Comparison of ENCODE assay signal across 11 cellular contexts in genomic region chr5:56211298-56211865, GRCh38. TPM values are rescaled to one million over a fixed set of nuclear protein-coding genes. Genes with fewer than 3 reads are reported as not detected.
DNase-seq lines count a peak whose midpoint lies in the region; ATAC-seq, FAIRE-seq and TF ChIP-seq lines count a peak whose summit lies in the region.
"Had no signal": no experiment of that assay in that cellular context is flagged by ENCODE, and none has a peak within 500 bp of the region (broad histone marks: within the 10 kb centered on the region; RNA-seq: fewer than 3 reads in every experiment).

No MANE protein-coding gene starts in this region.

- peaks cover 0 to 2% of the 10 kb centered on the region in 2 donors for H3K36me3 Mint-ChIP-seq in CD14-positive monocyte

- no peak overlapping the region for H3K27ac Mint-ChIP-seq in CD14-positive monocyte
- H3K27ac Mint-ChIP-seq: T-helper 1 cell treated with Interleukin-12 subunit alpha and Interleukin-12 subunit beta and Interleukin-4 antibody, amounts not matched to agents 30 μg/mL and 1 μg/mL, for 36 hours had no signal

- H3K4me3 Mint-ChIP-seq in CD14-positive monocyte = no peak overlapping the region
- H3K4me3 Mint-ChIP-seq: T-helper 1 cell treated with Interleukin-12 subunit alpha and Interleukin-12 subunit beta and Interleukin-4 antibody, amounts not matched to agents 30 μg/mL and 1 μg/mL, for 36 hours had no signal

- H3K36me3 ChIP-seq in right lobe of liver = no peaks in the 10 kb centered on the region
- H3K36me3 ChIP-seq: BE2C had no signal

- FAIRE-seq in HTR-8/SVneo (lab: Jason Lieb, UNC) = peak; percentile 94

- H3K4me1 Mint-ChIP-seq in CD14-positive monocyte = peaks cover 7% of the 10 kb centered on the region

- H3K4me3 ChIP-seq in cardiac fibroblast (replicated peaks in 1 of 2; ENCODE audit: low read depth in 2 of 2, low read length in 2 of 2) (no peak overlapping the region), right lobe of liver (no peak overlapping the region)

- peaks cover 12 to 20% (median 13%) of the 10 kb centered on the region in 7 donors for H3K9me3 Mint-ChIP-seq in CD14-positive monocyte

- no peak for TF ChIP-seq POLR2A in right lobe of liver (IDR thresholded peaks at IDR 0.05)

- peak overlapping the region in 2 of 3 donors; percentile 13 to 64 for H3K27ac ChIP-seq in right lobe of liver

- intact Hi-C loops in right lobe of liver (cut with DNase I) (no loop called here), CD14-positive monocyte (cut with micrococcal nuclease) (no loop called here)

- H3K27me3 Mint-ChIP-seq in CD14-positive monocyte (ENCODE audit: low read depth in 3 of 3) = peaks cover 0 to 2% (median 2%) of the 10 kb centered on the region in 3 donors

- TF ChIP-seq CTCF in cardiac fibroblast (IDR thresholded peaks at IDR 0.05; ENCODE audit: low read depth, low read length) (no peak), right lobe of liver (IDR thresholded peaks at IDR 0.05) (no peak), CD14-positive monocyte (IDR thresholded peaks at IDR 0.05) (no peak)

- WGBS in right lobe of liver (ENCODE audit: insufficient coverage, low coverage, low lambda C conversion rate, missing lambda C conversion rate) = 17% methylated on average over 1 of the region's 2 CpGs

- H3K27me3 ChIP-seq in right lobe of liver = no peaks in the 10 kb centered on the region
- H3K27me3 ChIP-seq: BE2C had no signal

- peak; percentile 94 to 98 (median 96) for ATAC-seq in right lobe of liver
- ATAC-seq in HG02642 (IDR thresholded peaks at IDR 0.05; ENCODE audit: poor library complexity, unreplicated experiment) = no peak

- H3K9me3 ChIP-seq in right lobe of liver = no peaks in the 10 kb centered on the region
- H3K9me3 ChIP-seq: BE2C had no signal

- peaks cover 0 to 7% (median 2%) of the 10 kb centered on the region in 4 donors for H3K4me1 ChIP-seq in right lobe of liver
- H3K4me1 ChIP-seq: BE2C had no signal

- DNase-seq in 8988T (peak; percentile 21), HTR-8/SVneo (ENCODE audit: insufficient read length, low spot score) (peak; percentile 87), cardiac fibroblast (ENCODE audit: low read depth in 2 of 2) (peak; percentile 96), right lobe of liver (peak; percentile 61 to 72 (median 71)), NOMO-1 treated with dmso at 0.1 percent for 144 hours (lab: John Stamatoyannopoulos, UW; ENCODE audit: unreplicated experiment) (no peak), NCI-H748 treated with DMSO at 0.1 percent for 48 hours (lab: John Stamatoyannopoulos, UW) (no peak), CD14-positive monocyte (ENCODE audit: low spot score) (no peak)
- DNase-seq: activated effector memory CD4-positive, alpha-beta T cell treated with anti-CD3 and anti-CD28 coated beads, Interleukin-2, amount 50 U/mL, for 16 hours; BE2C had no signal

RNA-seq across cellular contexts. Expression of gene ANKRD55, which starts 21.7 kb away (rescaled TPM):
- 1 to 10 TPM in 4 of 6 experiments, under 1 TPM in 2; 0.68 to 2.2 (median 1.2) TPM for total RNA-seq in right lobe of liver
- polyA plus RNA-seq in CD14-positive monocyte = under 1 TPM; 0.20 to 0.28 TPM

Comparison
In these comparisons a context has a peak if more than half of its experiments do, and no peak if none do; other contexts are left out.
1. DNase-seq: peak in 8988T (single experiment), HTR-8/SVneo (single experiment), cardiac fibroblast (2 of 2) and right lobe of liver (3 of 3); none in NOMO-1 treated with dmso at 0.1 percent for 144 hours (single experiment), NCI-H748 treated with DMSO at 0.1 percent for 48 hours (single experiment) and CD14-positive monocyte (single experiment).